Comparison of ENCODE assay signal across 10 cellular contexts in genomic region chr19:16051254-16052025, GRCh38. TPM values are rescaled to one million over a fixed set of nuclear protein-coding genes. Genes with fewer than 3 reads are reported as not detected.
DNase-seq lines count a peak whose midpoint lies in the region; ATAC-seq and TF ChIP-seq lines count a peak whose summit lies in the region.
"Had no signal": no experiment of that assay in that cellular context is flagged by ENCODE, and none has a peak within 500 bp of the region (broad histone marks: within the 10 kb centered on the region; RNA-seq: fewer than 3 reads in every experiment).

No MANE protein-coding gene starts in this region.

- no peaks in the 10 kb centered on the region for H3K9me3 Mint-ChIP-seq in stimulated activated effector memory CD8-positive, alpha-beta T cell treated with anti-CD3 and anti-CD28 coated beads, Interleukin-12 subunit alpha, Interleukin-12 subunit beta, amount 100 ng/mL, for 72 hours
- no peaks in the 10 kb centered on the region for H3K9me3 Mint-ChIP-seq in Caco-2 (ENCODE audit: unreplicated experiment)

- H3K9me3 ChIP-seq in effector memory CD4-positive, alpha-beta T cell (ENCODE audit: control insufficient read depth, low read length) = no peaks in the 10 kb centered on the region
- H3K9me3 ChIP-seq in PC-9 (ENCODE audit: insufficient read depth, low read depth) = no peaks in the 10 kb centered on the region
- peaks cover 3% of the 10 kb centered on the region; the same call in 1 of the 2 replicates for H3K9me3 ChIP-seq in Caco-2

- H3K9me2 ChIP-seq in PC-9 (ENCODE audit: insufficient read depth) = no peaks in the 10 kb centered on the region

- H3K27me3 ChIP-seq in effector memory CD4-positive, alpha-beta T cell (replicated peaks; ENCODE audit: control insufficient read depth, insufficient read depth, low read length, poor library complexity, severe bottlenecking) = no peaks in the 10 kb centered on the region
- H3K27me3 ChIP-seq in PC-9 (ENCODE audit: insufficient read depth, low read depth) (no peaks in the 10 kb centered on the region), Caco-2 (replicated peaks; ENCODE audit: control insufficient read depth, insufficient read depth, low read length) (no peaks in the 10 kb centered on the region)

- CTCF ChIA-PET in PC-9 (lab: Charles Lee) (interaction anchor here (0.6 kb wide), 3 partner anchors 27 to 1014 kb away, joined by 3 to 11 read pairs (median 3); no protein-coding TSS in a partner anchor), Caco-2 (lab: Charles Lee) (interaction anchor here (1.4 to 2.5 kb wide), 3 partner anchors 10 to 134 kb away, joined by 3 to 7 read pairs (median 5); partner anchors contain the start of gene FAM32A)

- no peaks in the 10 kb centered on the region for H3K36me3 Mint-ChIP-seq in stimulated activated effector memory CD8-positive, alpha-beta T cell treated with anti-CD3 and anti-CD28 coated beads, Interleukin-12 subunit alpha, Interleukin-12 subunit beta, amount 100 ng/mL, for 72 hours
- H3K36me3 Mint-ChIP-seq in Caco-2 (ENCODE audit: insufficient read depth, unreplicated experiment) = no peaks in the 10 kb centered on the region

- POLR2A ChIA-PET in PC-9 (lab: Charles Lee; ENCODE audit: unreplicated experiment) (no interaction called here), Caco-2 (lab: Charles Lee) (no interaction called here)

- H3K4me2 ChIP-seq in PC-9 = no peak overlapping the region

- H3K36me3 ChIP-seq in effector memory CD4-positive, alpha-beta T cell (ENCODE audit: control insufficient read depth, insufficient read depth, low read length) = no peaks in the 10 kb centered on the region
- no peaks in the 10 kb centered on the region for H3K36me3 ChIP-seq in PC-9 (ENCODE audit: low read depth)
- no peaks in the 10 kb centered on the region for H3K36me3 ChIP-seq in Caco-2 (ENCODE audit: control insufficient read depth, insufficient read depth, low read length)

- DNase-seq in activated gamma-delta T cell treated with Interleukin-2 at 50 U/mL for 16 hours = peak; percentile 34
- no peak for DNase-seq in activated gamma-delta T cell (lab: John Stamatoyannopoulos, UW)
- peak; percentile 16 for DNase-seq in T follicular helper cell (ENCODE audit: low read depth)
- DNase-seq in effector memory CD4-positive, alpha-beta T cell = peak; percentile 13 to 48 (median 29)
- DNase-seq in stimulated activated effector memory CD8-positive, alpha-beta T cell treated with anti-CD3 and anti-CD28 coated beads, Interleukin-12 subunit alpha, Interleukin-12 subunit beta, amount 100 ng/mL, for 72 hours (ENCODE audit: low spot score in 2 of 2) = no peak
- DNase-seq in PC-9 = no peak
- DNase-seq in Caco-2 = no peak
- DNase-seq: C1 segment of cervical spinal cord, NCI-H2227 treated with DMSO at 0.1 percent for 48 hours had no signal

- intact Hi-C loops in PC-9 (cut with micrococcal nuclease; ENCODE audit: unreplicated experiment) (no loop called here), Caco-2 (cut with micrococcal nuclease; ENCODE audit: unreplicated experiment) (no loop called here)

- peaks cover 4% of the 10 kb centered on the region; the same call in 1 of the 2 replicates for H3F3A ChIP-seq in PC-9 (ENCODE audit: insufficient read depth, low read depth)

- no peak overlapping the region for H3K27ac Mint-ChIP-seq in stimulated activated effector memory CD8-positive, alpha-beta T cell treated with anti-CD3 and anti-CD28 coated beads, Interleukin-12 subunit alpha, Interleukin-12 subunit beta, amount 100 ng/mL, for 72 hours
- no peak overlapping the region for H3K27ac Mint-ChIP-seq in Caco-2 (ENCODE audit: unreplicated experiment)

- H2AFZ ChIP-seq in PC-9 = no peak overlapping the region

- no peaks in the 10 kb centered on the region for H3K4me1 ChIP-seq in effector memory CD4-positive, alpha-beta T cell (ENCODE audit: control insufficient read depth, insufficient read depth, low read length, poor library complexity, severe bottlenecking)
- H3K4me1 ChIP-seq in PC-9 (replicated peaks; ENCODE audit: insufficient read depth) (peaks cover 10% of the 10 kb centered on the region), Caco-2 (no peaks in the 10 kb centered on the region)

- H3K4me1 Mint-ChIP-seq in stimulated activated effector memory CD8-positive, alpha-beta T cell treated with anti-CD3 and anti-CD28 coated beads, Interleukin-12 subunit alpha, Interleukin-12 subunit beta, amount 100 ng/mL, for 72 hours = peaks cover 10% of the 10 kb centered on the region
- peaks cover 7% of the 10 kb centered on the region for H3K4me1 Mint-ChIP-seq in Caco-2 (ENCODE audit: low read depth, unreplicated experiment)

- no peak overlapping the region for H3K27ac ChIP-seq in effector memory CD4-positive, alpha-beta T cell (ENCODE audit: insufficient read depth, low read length, poor library complexity, severe bottlenecking)
- no peak overlapping the region for H3K27ac ChIP-seq in PC-9

- H3K4me3 Mint-ChIP-seq in stimulated activated effector memory CD8-positive, alpha-beta T cell treated with anti-CD3 and anti-CD28 coated beads, Interleukin-12 subunit alpha, Interleukin-12 subunit beta, amount 100 ng/mL, for 72 hours = no peak overlapping the region
- no peak overlapping the region for H3K4me3 Mint-ChIP-seq in Caco-2 (ENCODE audit: unreplicated experiment)

- no peaks in the 10 kb centered on the region for H4K20me1 ChIP-seq in PC-9 (ENCODE audit: insufficient read depth)

- peak; percentile 96 for ATAC-seq in stimulated activated effector memory CD8-positive, alpha-beta T cell treated with anti-CD3 and anti-CD28 coated beads, Interleukin-12 subunit alpha, Interleukin-12 subunit beta, amount 100 ng/mL, for 72 hours
- no peak for ATAC-seq in GM18502 (IDR thresholded peaks at IDR 0.05; ENCODE audit: poor library complexity, unreplicated experiment)

- H3K4me3 ChIP-seq in effector memory CD4-positive, alpha-beta T cell (ENCODE audit: insufficient read depth, low read depth, low read length, poor library complexity, severe bottlenecking) = no peak overlapping the region
- no peak overlapping the region for H3K4me3 ChIP-seq in PC-9
- no peak overlapping the region for H3K4me3 ChIP-seq in Caco-2 (ENCODE audit: low read depth, low read length)

- no peaks in the 10 kb centered on the region for H3K79me2 ChIP-seq in PC-9 (ENCODE audit: low read depth)

- H3K27me3 Mint-ChIP-seq in Caco-2 (ENCODE audit: insufficient read depth, unreplicated experiment) = no peaks in the 10 kb centered on the region

- no TSS peak for BruUV-seq in PC-9 (replicated peaks; lab: Mats Ljungman, UMichigan)
- no TSS peak for BruUV-seq in Caco-2 (replicated peaks; lab: Mats Ljungman, UMichigan)

- TF ChIP-seq CTCF in PC-9 (conservative IDR thresholded peaks at IDR 0.05) = no peak
- TF ChIP-seq CTCF in Caco-2 (IDR thresholded peaks at IDR 0.05; ENCODE audit: insufficient read depth in 1 of 2, low read depth in 1 of 2, low read length in 1 of 2, severe bottlenecking in 1 of 2, unreplicated experiment in 1 of 2) = no peak

RNA-seq across cellular contexts. Expression of gene TPM4, which starts 24.9 kb away (rescaled TPM):
- total RNA-seq in PC-9 (2021) (279 and 307 TPM in 2 replicates), Caco-2 (2022) (368 and 392 TPM in 2 replicates)

Comparison
In these comparisons a context has a peak if more than half of its experiments do, and no peak if none do; other contexts are left out.
1. DNase-seq: peak in activated gamma-delta T cell treated with Interleukin-2 at 50 U/mL for 16 hours (single experiment), T follicular helper cell (single experiment) and effector memory CD4-positive, alpha-beta T cell (3 of 3); none in activated gamma-delta T cell (single experiment), stimulated activated effector memory CD8-positive, alpha-beta T cell treated with anti-CD3 and anti-CD28 coated beads, Interleukin-12 subunit alpha, Interleukin-12 subunit beta, amount 100 ng/mL, for 72 hours (0 of 2), PC-9 (0 of 2) and Caco-2 (0 of 2).